27 cellular contexts compared by ENCODE assay signal in genomic region chr2:32811696-32812095, GRCh38.
"Had no signal": no experiment of that assay in that cellular context is flagged by ENCODE, and none has a peak within 500 bp of the region (broad histone marks: within the 10 kb centered on the region; RNA-seq: fewer than 3 reads in every experiment).

No MANE protein-coding gene starts in this region.

- H3K27me3 Mint-ChIP-seq: naive B cell; natural killer cell treated with Interleukin-12 subunit alpha and Interleukin-12 subunit beta and Interleukin-15 and Interleukin-18, amount 100 ng/mL, for 72 hours; stimulated activated naive CD8-positive, alpha-beta T cell treated with anti-CD3 and anti-CD28 coated beads, Interleukin-15, amount 100 ng/mL, for 72 hours had no signal

- H3K9me3 ChIP-seq: gastrocnemius medialis, heart right ventricle, lower lobe of right lung, mucosa of descending colon, prostate gland, right atrium auricular region, tibial artery, upper lobe of left lung had no signal

- H2AFZ ChIP-seq: neural progenitor cell had no signal

- H3K4me2 ChIP-seq: neural progenitor cell, smooth muscle cell had no signal

- H3K4me1 ChIP-seq: gastrocnemius medialis, lower lobe of right lung, neural progenitor cell, prostate gland, right atrium auricular region, tibial artery had no signal

- H3K4me3 ChIP-seq: dorsolateral prefrontal cortex, gastrocnemius medialis, heart right ventricle, lower lobe of right lung, mucosa of descending colon, neural progenitor cell, prostate gland, right atrium auricular region, smooth muscle cell, tibial artery, upper lobe of left lung had no signal

- H3K36me3 ChIP-seq: gastrocnemius medialis, lower lobe of right lung, neural progenitor cell, prostate gland, right atrium auricular region, upper lobe of left lung had no signal

- H3K27ac Mint-ChIP-seq: immature natural killer cell; naive B cell; natural killer cell treated with Interleukin-12 subunit alpha and Interleukin-12 subunit beta and Interleukin-15 and Interleukin-18, amount 100 ng/mL, for 72 hours; neural progenitor cell; stimulated activated naive CD8-positive, alpha-beta T cell treated with anti-CD3 and anti-CD28 coated beads, Interleukin-15, amount 100 ng/mL, for 72 hours had no signal

- H3K4me1 Mint-ChIP-seq: immature natural killer cell; naive B cell; neural progenitor cell; stimulated activated naive CD8-positive, alpha-beta T cell treated with anti-CD3 and anti-CD28 coated beads, Interleukin-15, amount 100 ng/mL, for 72 hours had no signal

- ATAC-seq: gastrocnemius medialis; heart right ventricle; left colon; left ventricle myocardium superior; mucosa of descending colon; natural killer cell treated with Interleukin-12 subunit alpha and Interleukin-12 subunit beta and Interleukin-15 and Interleukin-18, amount 100 ng/mL, for 72 hours; sciatic nerve; stimulated activated naive CD8-positive, alpha-beta T cell treated with anti-CD3 and anti-CD28 coated beads, Interleukin-15, amount 100 ng/mL, for 72 hours had no signal

- H3K27ac ChIP-seq: dorsolateral prefrontal cortex, gastrocnemius medialis, heart right ventricle, lower lobe of right lung, neural progenitor cell, prostate gland, right atrium auricular region, tibial artery, upper lobe of left lung had no signal

- H3K4me3 Mint-ChIP-seq: immature natural killer cell; naive B cell; natural killer cell treated with Interleukin-12 subunit alpha and Interleukin-12 subunit beta and Interleukin-15 and Interleukin-18, amount 100 ng/mL, for 72 hours; neural progenitor cell; stimulated activated naive CD8-positive, alpha-beta T cell treated with anti-CD3 and anti-CD28 coated beads, Interleukin-15, amount 100 ng/mL, for 72 hours had no signal

- H3K36me3 Mint-ChIP-seq: neural progenitor cell had no signal

- H3K27me3 ChIP-seq: dorsolateral prefrontal cortex, gastrocnemius medialis, heart right ventricle, neural progenitor cell, right atrium auricular region, tibial artery, upper lobe of left lung had no signal

- DNase-seq: cerebellar nuclear complex; dorsolateral prefrontal cortex; effector CD4-positive, alpha-beta T cell; gastrocnemius medialis; heart right ventricle; hypothalamus; immature natural killer cell; islet precursor cell; left colon; left ventricle myocardium superior; lower lobe of right lung; mucosa of descending colon; naive B cell; stimulated activated CD4-positive, alpha-beta T cell treated with anti-CD3 and anti-CD28 coated beads, Interleukin-12 subunit alpha, Interleukin-12 subunit beta, amount 100 ng/mL, for 4 hours; stimulated activated CD4-positive, alpha-beta T cell treated with anti-CD3 and anti-CD28 coated beads, Interleukin-1b, Interleukin-23, amount 100 ng/mL, for 48 hours; stimulated activated CD4-positive, alpha-beta T cell treated with anti-CD3 and anti-CD28 coated beads, Interleukin-4, amount 100 ng/mL, for 1 hour; stimulated activated CD8-positive, alpha-beta memory T cell treated with anti-CD3 and anti-CD28 coated beads, Interleukin-4, amount 100 ng/mL, for 48 hours; stimulated activated naive CD4-positive, alpha-beta T cell; stimulated activated naive CD8-positive, alpha-beta T cell treated with anti-CD3 and anti-CD28 coated beads, Interleukin-15, amount 100 ng/mL, for 72 hours; tibial artery; upper lobe of left lung had no signal

- H3K9me3 Mint-ChIP-seq: immature natural killer cell; naive B cell; natural killer cell treated with Interleukin-12 subunit alpha and Interleukin-12 subunit beta and Interleukin-15 and Interleukin-18, amount 100 ng/mL, for 72 hours; neural progenitor cell; stimulated activated naive CD8-positive, alpha-beta T cell treated with anti-CD3 and anti-CD28 coated beads, Interleukin-15, amount 100 ng/mL, for 72 hours had no signal

- H3K9ac ChIP-seq: neural progenitor cell had no signal
